ENCODE assay signal across 29 cellular contexts in genomic region chr1:40432644-40433385, GRCh38. TPM values are rescaled to one million over a fixed set of nuclear protein-coding genes. Genes with fewer than 3 reads are reported as not detected.
DNase-seq lines count a peak whose midpoint lies in the region; ATAC-seq, FAIRE-seq and TF ChIP-seq lines count a peak whose summit lies in the region.
"Had no signal": no experiment of that assay in that cellular context is flagged by ENCODE, and none has a peak within 500 bp of the region (broad histone marks: within the 10 kb centered on the region; RNA-seq: fewer than 3 reads in every experiment).

No MANE protein-coding gene starts in this region.

- POLR2A ChIA-PET in HepG2 (lab: Yijun Ruan, JAX) (interaction anchor here (1.0 kb wide), 1 partner anchor 11 kb away, joined by 3 read pairs; no protein-coding TSS in a partner anchor), Caco-2 (lab: Charles Lee) (no interaction called here)
- POLR2A ChIA-PET in CD8-positive, alpha-beta memory T cell (lab: Charles Lee): no interaction called here

- CTCF ChIA-PET in HepG2 (lab: Yijun Ruan, JAX; ENCODE audit: low intra/inter-chr PET ratio, low total read pairs): no interaction called here
- CTCF ChIA-PET in Caco-2 (lab: Charles Lee): interaction anchor here (0.6 kb wide), 1 partner anchor 17 kb away, joined by 3 read pairs; the partner anchor contains the start of gene ZFP69B
- CTCF ChIA-PET in CD8-positive, alpha-beta memory T cell (lab: Charles Lee): no interaction called here

- H4K20me1 ChIP-seq in HepG2 (ENCODE audit: insufficient read depth, low read length) (no peaks in the 10 kb centered on the region), astrocyte (ENCODE audit: insufficient read depth, low read length) (no peaks in the 10 kb centered on the region)
- H4K20me1 ChIP-seq: BLaER1 treated with 17β-estradiol and CSF1 and Interleukin-3, amounts not matched to agents 10 nM and 100 nM had no signal

- peak in 3 of 4 donors; percentile 24 to 65 (median 51) for ATAC-seq in right lobe of liver
- ATAC-seq in HepG2: no peak
- no peak for ATAC-seq in GM18858 (IDR thresholded peaks at IDR 0.05; ENCODE audit: unreplicated experiment)
- no peak for ATAC-seq in stimulated activated naive CD8-positive, alpha-beta T cell treated with anti-CD3 and anti-CD28 coated beads, Interleukin-15, amount 100 ng/mL, for 72 hours
- ATAC-seq: K562, PC-3, Right ventricle myocardium inferior had no signal

- H3K36me3 ChIP-seq in right lobe of liver (no peaks in the 10 kb centered on the region), HepG2 (replicated peaks in 1 of 2; ENCODE audit: control insufficient read depth in 1 of 2, insufficient read depth in 2 of 2, low read length in 2 of 2) (no peaks in the 10 kb centered on the region), astrocyte (ENCODE audit: insufficient read depth, low read length) (no peaks in the 10 kb centered on the region), Caco-2 (ENCODE audit: control insufficient read depth, insufficient read depth, low read length) (no peaks in the 10 kb centered on the region)
- H3K36me3 ChIP-seq in CD8-positive, alpha-beta memory T cell (ENCODE audit: insufficient read depth, low read length): no peaks in the 10 kb centered on the region
- H3K36me3 ChIP-seq: SJSA1 had no signal

- H3K79me2 ChIP-seq in HepG2 (ENCODE audit: insufficient read depth, low read length) (no peaks in the 10 kb centered on the region), astrocyte (ENCODE audit: insufficient read depth, low read length) (no peaks in the 10 kb centered on the region)

- peaks cover 5% of the 10 kb centered on the region for H3K36me3 Mint-ChIP-seq in astrocyte (ENCODE audit: low read depth, unreplicated experiment)
- no peaks in the 10 kb centered on the region for H3K36me3 Mint-ChIP-seq in Caco-2 (ENCODE audit: insufficient read depth, unreplicated experiment)
- H3K36me3 Mint-ChIP-seq in CD8-positive, alpha-beta memory T cell: no peaks in the 10 kb centered on the region

- H2AFZ ChIP-seq in HepG2 (ENCODE audit: low read length) (no peak overlapping the region), astrocyte (ENCODE audit: low read depth, low read length) (no peak overlapping the region)

- H3K9ac ChIP-seq in HepG2 (ENCODE audit: insufficient read depth, low read depth, low read length) (no peak overlapping the region), astrocyte (ENCODE audit: low read length) (no peak overlapping the region)
- H3K9ac ChIP-seq: BLaER1 treated with 17β-estradiol and CSF1 and Interleukin-3, amounts not matched to agents 10 nM and 100 nM had no signal

- H3K27me3 Mint-ChIP-seq in astrocyte (ENCODE audit: low read depth, unreplicated experiment): no peaks in the 10 kb centered on the region
- no peaks in the 10 kb centered on the region for H3K27me3 Mint-ChIP-seq in stimulated activated naive CD8-positive, alpha-beta T cell treated with anti-CD3 and anti-CD28 coated beads, Interleukin-15, amount 100 ng/mL, for 72 hours
- H3K27me3 Mint-ChIP-seq in Caco-2 (ENCODE audit: insufficient read depth, unreplicated experiment): no peaks in the 10 kb centered on the region
- no peaks in the 10 kb centered on the region for H3K27me3 Mint-ChIP-seq in CD8-positive, alpha-beta memory T cell
- H3K27me3 Mint-ChIP-seq: CD4-positive, alpha-beta T cell had no signal

- peak overlapping the region; percentile 8 to 43 (median 29) for H3K27ac ChIP-seq in right lobe of liver
- no peak overlapping the region for H3K27ac ChIP-seq in HepG2 (ENCODE audit: extremely low read length, insufficient read depth, low read length)
- no peak overlapping the region for H3K27ac ChIP-seq in astrocyte (ENCODE audit: low read depth, low read length)
- H3K27ac ChIP-seq in CD8-positive, alpha-beta memory T cell (ENCODE audit: low read depth, low read length): no peak overlapping the region
- H3K27ac ChIP-seq: SJSA1 had no signal

- TF ChIP-seq POLR2A in right lobe of liver (IDR thresholded peaks at IDR 0.05) (no peak), HepG2 (IDR thresholded peaks at IDR 0.05; ENCODE audit: insufficient read depth in 1 of 2, low read depth in 2 of 2, low read length in 2 of 2) (no peak)

- no peak for TF ChIP-seq CTCF in right lobe of liver (IDR thresholded peaks at IDR 0.05)
- no peak for TF ChIP-seq CTCF in HepG2 (CRISPR knock-in tag; IDR thresholded peaks at IDR 0.05)
- no peak for TF ChIP-seq CTCF in astrocyte (IDR thresholded peaks at IDR 0.05; ENCODE audit: insufficient read depth, low read depth, low read length)
- TF ChIP-seq CTCF in Caco-2 (IDR thresholded peaks at IDR 0.05; ENCODE audit: insufficient read depth in 1 of 2, low read depth in 1 of 2, low read length in 1 of 2, severe bottlenecking in 1 of 2, unreplicated experiment in 1 of 2): no peak

- peaks cover 2% of the 10 kb centered on the region for H3K4me1 Mint-ChIP-seq in astrocyte (ENCODE audit: low read depth, unreplicated experiment)
- no peaks in the 10 kb centered on the region for H3K4me1 Mint-ChIP-seq in stimulated activated naive CD8-positive, alpha-beta T cell treated with anti-CD3 and anti-CD28 coated beads, Interleukin-15, amount 100 ng/mL, for 72 hours
- no peaks in the 10 kb centered on the region for H3K4me1 Mint-ChIP-seq in Caco-2 (ENCODE audit: low read depth, unreplicated experiment)
- no peaks in the 10 kb centered on the region for H3K4me1 Mint-ChIP-seq in CD8-positive, alpha-beta memory T cell

- no peak overlapping the region for H3K4me2 ChIP-seq in HepG2 (ENCODE audit: low read depth, low read length)
- no peak overlapping the region for H3K4me2 ChIP-seq in astrocyte (ENCODE audit: low read length)

- WGBS in right lobe of liver (ENCODE audit: insufficient coverage, low coverage, low lambda C conversion rate, missing lambda C conversion rate): 53% methylated on average over 3 of the region's 3 CpGs
- 55% methylated on average over 3 of the region's 3 CpGs for WGBS in HepG2 (ENCODE audit: low lambda C conversion rate)

- intact Hi-C loops in right lobe of liver (cut with DNase I): no loop called here
- intact Hi-C loops in HepG2 (cut with micrococcal nuclease; ENCODE audit: unreplicated experiment): no loop called here
- intact Hi-C loops in Caco-2 (cut with micrococcal nuclease; ENCODE audit: unreplicated experiment): no loop called here

- no peak for DNase-seq in right lobe of liver
- no peak for DNase-seq in HepG2 (ENCODE audit: low spot score)
- DNase-seq in astrocyte (ENCODE audit: low read depth): peak; percentile 49
- peak; percentile 34 for DNase-seq in fibroblast of peridontal ligament (ENCODE audit: extremely low read depth)
- no peak for DNase-seq in stimulated activated naive CD8-positive, alpha-beta T cell treated with anti-CD3 and anti-CD28 coated beads, Interleukin-15, amount 100 ng/mL, for 72 hours
- DNase-seq in Caco-2: no peak
- no peak for DNase-seq in CD8-positive, alpha-beta memory T cell
- DNase-seq: 8988T; ACHN; CD4-positive, alpha-beta T cell; COR-L47; DMS 273 treated with DMSO at 0.1 percent for 48 hours; DMS79; GF-D8; H7; Kasumi-1; MV-4-11; NCI-H1105; NCI-H146; NCI-H2029; NCI-H446; NCI-H524 treated with DMSO at 0.1 percent for 48 hours; NCI-H774; PC-3 had no signal

- TF ChIP-seq EP300 in HepG2 (IDR thresholded peaks at IDR 0.05; ENCODE audit: low read depth in 2 of 2, low read length in 2 of 2) (no peak), HepG2 (CRISPR knock-in tag; IDR thresholded peaks at IDR 0.05; ENCODE audit: borderline replicate concordance) (no peak)

- H3K27ac Mint-ChIP-seq in astrocyte (ENCODE audit: unreplicated experiment): no peak overlapping the region
- H3K27ac Mint-ChIP-seq in stimulated activated naive CD8-positive, alpha-beta T cell treated with anti-CD3 and anti-CD28 coated beads, Interleukin-15, amount 100 ng/mL, for 72 hours: no peak overlapping the region
- no peak overlapping the region for H3K27ac Mint-ChIP-seq in Caco-2 (ENCODE audit: unreplicated experiment)
- H3K27ac Mint-ChIP-seq in CD8-positive, alpha-beta memory T cell: peak overlapping the region in 1 of 8 donors; percentile 80
- H3K27ac Mint-ChIP-seq: CD4-positive, alpha-beta T cell had no signal

- H3K4me3 Mint-ChIP-seq in astrocyte (ENCODE audit: unreplicated experiment): no peak overlapping the region
- H3K4me3 Mint-ChIP-seq in stimulated activated naive CD8-positive, alpha-beta T cell treated with anti-CD3 and anti-CD28 coated beads, Interleukin-15, amount 100 ng/mL, for 72 hours: no peak overlapping the region
- H3K4me3 Mint-ChIP-seq in Caco-2 (ENCODE audit: unreplicated experiment): no peak overlapping the region
- no peak overlapping the region for H3K4me3 Mint-ChIP-seq in CD8-positive, alpha-beta memory T cell
- H3K4me3 Mint-ChIP-seq: CD4-positive, alpha-beta T cell had no signal

- in situ Hi-C loops in HepG2 (cut with HindIII; ENCODE audit: extremely low pct_ligation_motif_present, low pct_unique_long_range_greater_than_20kb): no loop called here

- TF ChIP-seq RAD21 in HepG2 (CRISPR knock-in tag; IDR thresholded peaks at IDR 0.05): no peak

- BruUV-seq in HepG2 (replicated peaks; lab: Mats Ljungman, UMichigan) (no TSS peak), Caco-2 (replicated peaks; lab: Mats Ljungman, UMichigan) (no TSS peak)

- H3K4me1 ChIP-seq in right lobe of liver (no peaks in the 10 kb centered on the region), HepG2 (ENCODE audit: insufficient read depth, low read length) (peaks cover 14% of the 10 kb centered on the region), astrocyte (ENCODE audit: insufficient read depth, low read length) (peaks cover 14% of the 10 kb centered on the region), Caco-2 (no peaks in the 10 kb centered on the region)
- no peaks in the 10 kb centered on the region for H3K4me1 ChIP-seq in CD8-positive, alpha-beta memory T cell (ENCODE audit: insufficient read depth, low read length)
- H3K4me1 ChIP-seq: SJSA1 had no signal

- FAIRE-seq in HepG2 (lab: Jason Lieb, UNC) (no peak), astrocyte (lab: Jason Lieb, UNC) (peak; percentile 13)
- FAIRE-seq: K562 had no signal

- H3K9me3 Mint-ChIP-seq in astrocyte (ENCODE audit: unreplicated experiment) (peaks cover 2% of the 10 kb centered on the region), Caco-2 (ENCODE audit: unreplicated experiment) (no peaks in the 10 kb centered on the region)
- no peaks in the 10 kb centered on the region for H3K9me3 Mint-ChIP-seq in stimulated activated naive CD8-positive, alpha-beta T cell treated with anti-CD3 and anti-CD28 coated beads, Interleukin-15, amount 100 ng/mL, for 72 hours
- no peaks in the 10 kb centered on the region for H3K9me3 Mint-ChIP-seq in CD8-positive, alpha-beta memory T cell
- H3K9me3 Mint-ChIP-seq: CD4-positive, alpha-beta T cell had no signal

- no peaks in the 10 kb centered on the region for H3K27me3 ChIP-seq in right lobe of liver
- H3K27me3 ChIP-seq in HepG2 (ENCODE audit: control insufficient read depth in 1 of 2, insufficient read depth in 2 of 2, low read length in 2 of 2): no peaks in the 10 kb centered on the region
- no peaks in the 10 kb centered on the region for H3K27me3 ChIP-seq in astrocyte (ENCODE audit: insufficient read depth, low read length)
- no peaks in the 10 kb centered on the region for H3K27me3 ChIP-seq in Caco-2 (replicated peaks; ENCODE audit: control insufficient read depth, insufficient read depth, low read length)
- H3K27me3 ChIP-seq in CD8-positive, alpha-beta memory T cell (ENCODE audit: insufficient read depth, low read length, poor library complexity, severe bottlenecking): no peaks in the 10 kb centered on the region
- H3K27me3 ChIP-seq: BLaER1 treated with 17β-estradiol and CSF1 and Interleukin-3, amounts not matched to agents 10 nM and 100 nM; SJSA1 had no signal

- H3K4me3 ChIP-seq in right lobe of liver: no peak overlapping the region
- H3K4me3 ChIP-seq in HepG2 (replicated peaks in 1 of 3; ENCODE audit: insufficient read depth in 1 of 3, low read depth in 2 of 3, low read length in 3 of 3): no peak overlapping the region
- no peak overlapping the region for H3K4me3 ChIP-seq in astrocyte (ENCODE audit: insufficient read depth, low read depth, low read length)
- H3K4me3 ChIP-seq in Caco-2 (ENCODE audit: low read depth, low read length): no peak overlapping the region
- no peak overlapping the region for H3K4me3 ChIP-seq in CD8-positive, alpha-beta memory T cell (ENCODE audit: low read length)
- H3K4me3 ChIP-seq: BLaER1 treated with 17β-estradiol and CSF1 and Interleukin-3, amounts not matched to agents 10 nM and 100 nM; K562; SJSA1 had no signal

- H3K9me3 ChIP-seq in right lobe of liver (no peaks in the 10 kb centered on the region), HepG2 (ENCODE audit: low read length) (no peaks in the 10 kb centered on the region), astrocyte (ENCODE audit: insufficient read depth, low read depth, low read length) (no peaks in the 10 kb centered on the region), Caco-2 (no peaks in the 10 kb centered on the region)
- no peaks in the 10 kb centered on the region for H3K9me3 ChIP-seq in CD8-positive, alpha-beta memory T cell (ENCODE audit: low read length)
- H3K9me3 ChIP-seq: SJSA1 had no signal

RNA-seq across cellular contexts. Expression of gene ZFP69B, which starts 17.5 kb away (rescaled TPM):
- 1 to 10 TPM in 3 of 6 experiments, under 1 TPM in 3; 0.14 to 1.5 (median 0.87) TPM for total RNA-seq in right lobe of liver
- 7.7 and 10.8 TPM in 2 replicates for total RNA-seq in HepG2 (2016; rRNA removed; fragmentation: Illumina TruSeq; extraction: Trizol)
- 1.2 and 2.3 TPM in 2 replicates for total RNA-seq in HepG2 (2016; cell fraction: cytosol; rRNA removed; fragmentation: Illumina TruSeq; extraction: Trizol; ENCODE audit: low read depth)
- 7.8 and 10.0 TPM in 2 replicates for total RNA-seq in HepG2 (2016; cell fraction: insoluble cytoplasmic fraction; rRNA removed; fragmentation: Illumina TruSeq; extraction: Trizol)
- 6.5 and 6.8 TPM in 2 replicates for total RNA-seq in HepG2 (2016; cell fraction: membrane; rRNA removed; fragmentation: Illumina TruSeq; extraction: Trizol)
- total RNA-seq in HepG2 (2016; cell fraction: nucleus; rRNA removed; fragmentation: Illumina TruSeq; extraction: Trizol): 7.1 TPM in 2 replicates
- 4.6 and 4.9 TPM in 2 replicates for polyA plus RNA-seq in HepG2 (2011; rRNA removed)
- 2.2 and 3.9 TPM in 2 replicates for polyA plus RNA-seq in HepG2 (2011; cell fraction: cytosol; rRNA removed)
- polyA plus RNA-seq in HepG2 (2011; cell fraction: nucleus; rRNA removed): 2.4 and 3.6 TPM in 2 replicates
- 6.1 and 7.8 TPM in 2 replicates for polyA plus RNA-seq in HepG2 (2012)
- polyA plus RNA-seq in HepG2 (2016; cell fraction: cytosol; fragmentation: Illumina TruSeq; extraction: Trizol; ENCODE audit: low read depth): 1.3 and 1.9 TPM in 2 replicates
- 8.4 and 8.8 TPM in 2 replicates for polyA plus RNA-seq in HepG2 (2016; cell fraction: insoluble cytoplasmic fraction; fragmentation: Illumina TruSeq; extraction: Trizol; ENCODE audit: low read depth)
- 3.3 and 3.5 TPM in 2 replicates for polyA plus RNA-seq in HepG2 (2016; cell fraction: membrane; fragmentation: Illumina TruSeq; extraction: Trizol; ENCODE audit: low read depth)
- 7.3 and 8.2 TPM in 2 replicates for polyA plus RNA-seq in HepG2 (2016; cell fraction: nucleus; fragmentation: Illumina TruSeq; extraction: Trizol; ENCODE audit: insufficient read depth, low read depth)
- polyA minus RNA-seq in HepG2 (2011; rRNA and poly(A)+ RNA removed; ENCODE audit: low replicate concordance): 0.75 and 2.9 TPM in 2 replicates
- polyA minus RNA-seq in HepG2 (2011; cell fraction: cytosol; rRNA and poly(A)+ RNA removed): 4.3 and 5.0 TPM in 2 replicates
- polyA minus RNA-seq in HepG2 (2011; cell fraction: nucleus; rRNA and poly(A)+ RNA removed): 11.3 and 17.8 TPM in 2 replicates
- 4.3 and 5.4 TPM in 2 replicates for total RNA-seq in astrocyte
- 1.2 TPM in 2 replicates for total RNA-seq in Caco-2 (2022)
- 1 to 10 TPM; 5.6 to 5.9 TPM for total RNA-seq in CD8-positive, alpha-beta memory T cell
- polyA plus RNA-seq in CD8-positive, alpha-beta memory T cell: 2.3 TPM

RNA-seq across cellular contexts. Expression of gene ZFP69, which starts 44.3 kb away (rescaled TPM):
- total RNA-seq in right lobe of liver: 1 to 10 TPM in 5 of 6 experiments, under 1 TPM in 1; 0.88 to 2.2 (median 1.5) TPM
- total RNA-seq in HepG2 (2016; rRNA removed; fragmentation: Illumina TruSeq; extraction: Trizol): 5.6 and 6.3 TPM in 2 replicates
- 0.71 and 1.5 TPM in 2 replicates for total RNA-seq in HepG2 (2016; cell fraction: cytosol; rRNA removed; fragmentation: Illumina TruSeq; extraction: Trizol; ENCODE audit: low read depth)
- 5.6 and 5.8 TPM in 2 replicates for total RNA-seq in HepG2 (2016; cell fraction: insoluble cytoplasmic fraction; rRNA removed; fragmentation: Illumina TruSeq; extraction: Trizol)
- total RNA-seq in HepG2 (2016; cell fraction: membrane; rRNA removed; fragmentation: Illumina TruSeq; extraction: Trizol): 4.8 and 4.9 TPM in 2 replicates
- 3.6 and 5.3 TPM in 2 replicates for total RNA-seq in HepG2 (2016; cell fraction: nucleus; rRNA removed; fragmentation: Illumina TruSeq; extraction: Trizol)
- 2.1 and 2.6 TPM in 2 replicates for polyA plus RNA-seq in HepG2 (2011; rRNA removed)
- polyA plus RNA-seq in HepG2 (2011; cell fraction: cytosol; rRNA removed): 1.2 and 1.6 TPM in 2 replicates
- polyA plus RNA-seq in HepG2 (2011; cell fraction: nucleus; rRNA removed): 2.0 and 2.3 TPM in 2 replicates
- polyA plus RNA-seq in HepG2 (2012): 2.9 and 4.7 TPM in 2 replicates
- polyA plus RNA-seq in HepG2 (2016; cell fraction: cytosol; fragmentation: Illumina TruSeq; extraction: Trizol; ENCODE audit: low read depth): 0.98 and 1.1 TPM in 2 replicates
- polyA plus RNA-seq in HepG2 (2016; cell fraction: insoluble cytoplasmic fraction; fragmentation: Illumina TruSeq; extraction: Trizol; ENCODE audit: low read depth): 6.0 and 6.1 TPM in 2 replicates
- polyA plus RNA-seq in HepG2 (2016; cell fraction: membrane; fragmentation: Illumina TruSeq; extraction: Trizol; ENCODE audit: low read depth): 2.6 and 2.9 TPM in 2 replicates
- polyA plus RNA-seq in HepG2 (2016; cell fraction: nucleus; fragmentation: Illumina TruSeq; extraction: Trizol; ENCODE audit: insufficient read depth, low read depth): 9.6 and 10.4 TPM in 2 replicates
- polyA minus RNA-seq in HepG2 (2011; rRNA and poly(A)+ RNA removed; ENCODE audit: low replicate concordance): 1.2 TPM in 1 of 2 replicates, not detected in the other
- polyA minus RNA-seq in HepG2 (2011; cell fraction: cytosol; rRNA and poly(A)+ RNA removed): 1.4 and 1.5 TPM in 2 replicates
- polyA minus RNA-seq in HepG2 (2011; cell fraction: nucleus; rRNA and poly(A)+ RNA removed): 3.5 and 5.0 TPM in 2 replicates
- 1.4 and 1.8 TPM in 2 replicates for total RNA-seq in astrocyte
- 2.5 and 2.6 TPM in 2 replicates for total RNA-seq in Caco-2 (2022)
- 1 to 10 TPM; 2.8 to 2.9 TPM for total RNA-seq in CD8-positive, alpha-beta memory T cell
- 5.4 TPM for polyA plus RNA-seq in CD8-positive, alpha-beta memory T cell

RNA-seq across cellular contexts. Expression of gene SMAP2, which starts 59.3 kb away (rescaled TPM):
- 10 to 100 TPM; 23.7 to 41.5 (median 36.2) TPM for total RNA-seq in right lobe of liver
- total RNA-seq in HepG2 (2016; rRNA removed; fragmentation: Illumina TruSeq; extraction: Trizol): 19.0 and 21.2 TPM in 2 replicates
- 3.7 and 4.1 TPM in 2 replicates for total RNA-seq in HepG2 (2016; cell fraction: cytosol; rRNA removed; fragmentation: Illumina TruSeq; extraction: Trizol; ENCODE audit: low read depth)
- 17.0 and 17.7 TPM in 2 replicates for total RNA-seq in HepG2 (2016; cell fraction: insoluble cytoplasmic fraction; rRNA removed; fragmentation: Illumina TruSeq; extraction: Trizol)
- total RNA-seq in HepG2 (2016; cell fraction: membrane; rRNA removed; fragmentation: Illumina TruSeq; extraction: Trizol): 9.4 and 9.9 TPM in 2 replicates
- total RNA-seq in HepG2 (2016; cell fraction: nucleus; rRNA removed; fragmentation: Illumina TruSeq; extraction: Trizol): 12.5 and 12.6 TPM in 2 replicates
- polyA plus RNA-seq in HepG2 (2011; rRNA removed): 22.3 and 22.5 TPM in 2 replicates
- 19.5 and 21.2 TPM in 2 replicates for polyA plus RNA-seq in HepG2 (2011; cell fraction: cytosol; rRNA removed)
- 14.7 and 15.6 TPM in 2 replicates for polyA plus RNA-seq in HepG2 (2011; cell fraction: nucleus; rRNA removed)
- polyA plus RNA-seq in HepG2 (2012): 22.4 and 36.2 TPM in 2 replicates
- polyA plus RNA-seq in HepG2 (2016; cell fraction: cytosol; fragmentation: Illumina TruSeq; extraction: Trizol; ENCODE audit: low read depth): 2.5 and 2.8 TPM in 2 replicates
- polyA plus RNA-seq in HepG2 (2016; cell fraction: insoluble cytoplasmic fraction; fragmentation: Illumina TruSeq; extraction: Trizol; ENCODE audit: low read depth): 24.0 and 32.1 TPM in 2 replicates
- 10.0 and 10.2 TPM in 2 replicates for polyA plus RNA-seq in HepG2 (2016; cell fraction: membrane; fragmentation: Illumina TruSeq; extraction: Trizol; ENCODE audit: low read depth)
- polyA plus RNA-seq in HepG2 (2016; cell fraction: nucleus; fragmentation: Illumina TruSeq; extraction: Trizol; ENCODE audit: insufficient read depth, low read depth): 29.2 and 32.0 TPM in 2 replicates
- polyA minus RNA-seq in HepG2 (2011; rRNA and poly(A)+ RNA removed; ENCODE audit: low replicate concordance): 14.4 and 37.7 TPM in 2 replicates
- polyA minus RNA-seq in HepG2 (2011; cell fraction: cytosol; rRNA and poly(A)+ RNA removed): 14.2 and 14.6 TPM in 2 replicates
- polyA minus RNA-seq in HepG2 (2011; cell fraction: nucleus; rRNA and poly(A)+ RNA removed): 12.0 and 16.8 TPM in 2 replicates
- 16.8 and 18.3 TPM in 2 replicates for total RNA-seq in astrocyte
- 6.8 and 7.5 TPM in 2 replicates for total RNA-seq in Caco-2 (2022)
- total RNA-seq in CD8-positive, alpha-beta memory T cell: 100 to 1,000 TPM; 144 to 146 TPM
- 340 TPM for polyA plus RNA-seq in CD8-positive, alpha-beta memory T cell

Comparison
In these comparisons a context has a peak if more than half of its experiments do, and no peak if none do; other contexts are left out.
1. ATAC-seq: peak in right lobe of liver (3 of 4); none in HepG2 (single experiment), GM18858 (single experiment) and stimulated activated naive CD8-positive, alpha-beta T cell treated with anti-CD3 and anti-CD28 coated beads, Interleukin-15, amount 100 ng/mL, for 72 hours (single experiment).
2. H3K27ac ChIP-seq: peak in right lobe of liver (3 of 3); none in HepG2 (single experiment), astrocyte (single experiment) and CD8-positive, alpha-beta memory T cell (single experiment).
3. DNase-seq: peak in astrocyte (single experiment) and fibroblast of peridontal ligament (single experiment); none in right lobe of liver (0 of 3), HepG2 (single experiment), stimulated activated naive CD8-positive, alpha-beta T cell treated with anti-CD3 and anti-CD28 coated beads, Interleukin-15, amount 100 ng/mL, for 72 hours (0 of 2), Caco-2 (0 of 2) and CD8-positive, alpha-beta memory T cell (0 of 5).